In the genomic region with DNA sequence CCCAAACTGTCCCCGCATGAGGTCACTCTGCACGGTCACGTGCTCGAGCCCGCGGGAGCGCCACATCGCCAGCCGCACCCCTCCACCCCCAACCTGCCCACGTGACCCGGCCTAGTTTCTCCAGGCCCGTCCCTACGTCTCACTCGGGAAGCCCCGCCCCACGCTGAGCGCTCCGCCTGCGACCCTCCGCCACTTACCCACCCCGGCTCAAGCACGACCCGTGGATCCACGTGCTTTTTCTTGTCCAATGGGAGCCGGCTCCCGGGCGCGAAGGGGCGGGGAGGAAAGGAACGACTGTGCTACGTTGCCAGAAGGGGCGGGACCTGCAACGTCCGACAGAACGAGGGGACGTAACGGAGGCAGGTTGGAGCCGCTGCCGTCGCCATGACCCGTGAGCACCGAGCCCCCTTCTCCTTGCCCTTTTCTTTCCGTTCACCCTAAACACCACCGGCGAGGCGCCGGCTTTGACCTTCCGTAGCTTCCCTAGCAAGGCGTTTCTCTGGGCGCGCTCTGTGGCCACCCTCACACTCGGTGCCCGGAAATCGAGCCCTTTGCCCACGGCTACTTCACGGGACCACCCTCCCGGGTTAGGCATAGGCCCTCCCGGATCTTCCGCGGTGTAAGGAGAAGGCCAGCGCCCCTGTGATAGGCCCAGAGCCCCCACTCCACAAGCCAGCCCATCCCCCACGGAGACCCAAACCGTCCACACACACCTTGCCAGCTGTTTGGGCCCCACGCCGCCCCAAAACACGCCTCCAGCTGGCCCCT, we compare ENCODE assay signal across 8 cellular contexts. TPM values are rescaled to one million over a fixed set of nuclear protein-coding genes. Genes with fewer than 3 reads are reported as not detected.
DNase-seq lines count a peak whose midpoint lies in the region; FAIRE-seq and TF ChIP-seq lines count a peak whose summit lies in the region.

A gene (plus strand): TSS at position 328 of the 768 bp plus-strand sequence. CDS start 57 bp downstream, at position 385.

- FAIRE-seq in H54 (lab: Jason Lieb, UNC): peak; percentile 76

- peak; percentile 100 for DNase-seq in EL
- peak; percentile 97 for DNase-seq in H54 (ENCODE audit: insufficient read length, low spot score)
- peak; percentile 98 for DNase-seq in M059J (ENCODE audit: low read depth)
- peak; percentile 98 for DNase-seq in SHP77 (lab: John Stamatoyannopoulos, UW)
- DNase-seq in activated effector memory CD4-positive, alpha-beta T cell treated with Interleukin-2 at 50 U/mL for 16 hours: peak; percentile 99
- peak; percentile 100 for DNase-seq in fibroblast of pulmonary artery (ENCODE audit: low read depth)

- H3K27me3 Mint-ChIP-seq in nephron (ENCODE audit: low read depth): no peaks in the 10 kb centered on the region
- no peaks in the 10 kb centered on the region for H3K27me3 Mint-ChIP-seq in stimulated activated naive CD8-positive, alpha-beta T cell treated with anti-CD3 and anti-CD28 coated beads, Interleukin-15, Interleukin-2, amounts not matched to agents 100 ng/mL and 50 ng/mL, for 24 hours

- peaks cover 40% of the 10 kb centered on the region for H3K36me3 Mint-ChIP-seq in nephron (ENCODE audit: low read depth)
- H3K36me3 Mint-ChIP-seq in stimulated activated naive CD8-positive, alpha-beta T cell treated with anti-CD3 and anti-CD28 coated beads, Interleukin-15, Interleukin-2, amounts not matched to agents 100 ng/mL and 50 ng/mL, for 24 hours (ENCODE audit: low read depth): peaks cover 42% of the 10 kb centered on the region

- no peak for TF ChIP-seq CTCF in fibroblast of pulmonary artery (IDR thresholded peaks at IDR 0.05; ENCODE audit: low read length, missing control alignments)
- no peak for TF ChIP-seq CTCF in nephron (IDR thresholded peaks at IDR 0.05; ENCODE audit: unreplicated experiment in 3 of 3)

- peak within 1 kb of the TSS; percentile 100 for H3K4me3 ChIP-seq in fibroblast of pulmonary artery (replicated peaks; ENCODE audit: low read depth, low read length)

- H3K4me3 Mint-ChIP-seq in nephron: peak within 1 kb of the TSS; percentile 96 to 99 (median 99)
- peak within 1 kb of the TSS; percentile 89 for H3K4me3 Mint-ChIP-seq in stimulated activated naive CD8-positive, alpha-beta T cell treated with anti-CD3 and anti-CD28 coated beads, Interleukin-15, Interleukin-2, amounts not matched to agents 100 ng/mL and 50 ng/mL, for 24 hours

- peak within 1 kb of the TSS; percentile 96 to 98 (median 97) for H3K27ac Mint-ChIP-seq in nephron
- H3K27ac Mint-ChIP-seq in stimulated activated naive CD8-positive, alpha-beta T cell treated with anti-CD3 and anti-CD28 coated beads, Interleukin-15, Interleukin-2, amounts not matched to agents 100 ng/mL and 50 ng/mL, for 24 hours: peak within 1 kb of the TSS; percentile 94

- peak; percentile 95 for TF ChIP-seq POLR2A in H54 (IDR thresholded peaks at IDR 0.05; ENCODE audit: low read depth, low read length)

- peaks cover 39% of the 10 kb centered on the region for H3K4me1 Mint-ChIP-seq in nephron
- H3K4me1 Mint-ChIP-seq in stimulated activated naive CD8-positive, alpha-beta T cell treated with anti-CD3 and anti-CD28 coated beads, Interleukin-15, Interleukin-2, amounts not matched to agents 100 ng/mL and 50 ng/mL, for 24 hours (ENCODE audit: low read depth): peaks cover 40% of the 10 kb centered on the region

- no peaks in the 10 kb centered on the region for H3K9me3 Mint-ChIP-seq in nephron
- no peaks in the 10 kb centered on the region for H3K9me3 Mint-ChIP-seq in stimulated activated naive CD8-positive, alpha-beta T cell treated with anti-CD3 and anti-CD28 coated beads, Interleukin-15, Interleukin-2, amounts not matched to agents 100 ng/mL and 50 ng/mL, for 24 hours

RNA-seq across cellular contexts. Expression of the gene that starts here (rescaled TPM):
- total RNA-seq in M059J (2014; rRNA removed; shearing (Covaris generic)): 1,074 and 1,826 TPM in 2 replicates

Comparison
In these comparisons a context has a peak if more than half of its experiments do, and no peak if none do; other contexts are left out.
1. Peak in every context shown above with its lines: DNase-seq and H3K4me3 ChIP-seq.